In genomic region chr7:143882020-143882610, GRCh38 we compare ENCODE assay signal across 1 cellular context.
TF ChIP-seq lines count a peak whose summit lies in the region.

No MANE protein-coding gene starts in this region.

TF ChIP-seq in HepG2, 621 proteins besides CTCF, POLR2A, EP300 and RAD21 (continued from another document and continues in another):
- TF ChIP-seq ZNF430 (CRISPR knock-in tag; IDR thresholded peaks at IDR 0.05) = peak; percentile 70; the same call in 1 of the 2 replicates
- no peak for TF ChIP-seq TAF15 (IDR thresholded peaks at IDR 0.05; ENCODE audit: low read depth, low read length, poor library complexity, severe bottlenecking)
- peak; percentile 39; the same call in 1 of the 2 replicates for TF ChIP-seq THAP11 (CRISPR knock-in tag; IDR thresholded peaks at IDR 0.05)
- TF ChIP-seq CCDC6 (CRISPR knock-in tag; IDR thresholded peaks at IDR 0.05) = 0 out of 2 replicates have a peak, but pooled peaks have one; percentile 47
- peak; percentile 53; the same call in 1 of the 2 replicates for TF ChIP-seq PHF8 (CRISPR knock-in tag; IDR thresholded peaks at IDR 0.05)
- TF ChIP-seq ZNF556 (CRISPR knock-in tag; IDR thresholded peaks at IDR 0.05; ENCODE audit: borderline replicate concordance) = 0 out of 2 replicates have a peak, but pooled peaks have one; percentile 10
- TF ChIP-seq SKI (IDR thresholded peaks at IDR 0.05; ENCODE audit: partially characterized antibody) = peak; percentile 58
- TF ChIP-seq ZNF761 (CRISPR knock-in tag; conservative IDR thresholded peaks at IDR 0.05) = no peak; the same call in 1 of the 2 replicates
- no peak for TF ChIP-seq DR1 (CRISPR knock-in tag; IDR thresholded peaks at IDR 0.05)
- TF ChIP-seq ZNF550 (CRISPR knock-in tag; IDR thresholded peaks at IDR 0.05; ENCODE audit: borderline replicate concordance) = 0 out of 2 replicates have a peak, but pooled peaks have one; percentile 47
- no peak for TF ChIP-seq ZBTB44 (CRISPR knock-in tag; IDR thresholded peaks at IDR 0.05)
- TF ChIP-seq ZNF318 (CRISPR knock-in tag; IDR thresholded peaks at IDR 0.05) = peak; percentile 57; the same call in 1 of the 2 replicates
- TF ChIP-seq SAP130 (CRISPR knock-in tag; IDR thresholded peaks at IDR 0.05; ENCODE audit: low read depth) = peak; percentile 75
- peak; percentile 36; the same call in 1 of the 2 replicates for TF ChIP-seq KDM6A (CRISPR knock-in tag; IDR thresholded peaks at IDR 0.05; ENCODE audit: low read depth)
- TF ChIP-seq HMGXB4 (CRISPR knock-in tag; IDR thresholded peaks at IDR 0.05; ENCODE audit: borderline replicate concordance in 1 of 2, low read depth in 1 of 2) = peak in 1 of 2 experiments; percentile 66; a peak in 1 of 4 replicates
- peak; percentile 28; the same call in 1 of the 2 replicates for TF ChIP-seq KDM5B (CRISPR knock-in tag; IDR thresholded peaks at IDR 0.05; ENCODE audit: borderline replicate concordance)
- peak; percentile 66; the same call in 1 of the 2 replicates for TF ChIP-seq SPEN (CRISPR knock-in tag; IDR thresholded peaks at IDR 0.05; ENCODE audit: low read depth)
- no peak for TF ChIP-seq ZC3H13 (CRISPR knock-in tag; IDR thresholded peaks at IDR 0.05)
- TF ChIP-seq ZNF205 (CRISPR knock-in tag; IDR thresholded peaks at IDR 0.05) = 0 out of 2 replicates have a peak, but pooled peaks have one; percentile 8
- TF ChIP-seq TOPORS (CRISPR knock-in tag; IDR thresholded peaks at IDR 0.05) = no peak
- no peak for TF ChIP-seq ZNF776 (CRISPR knock-in tag; IDR thresholded peaks at IDR 0.05)
- no peak for TF ChIP-seq ZNF101 (CRISPR knock-in tag; IDR thresholded peaks at IDR 0.05; ENCODE audit: borderline replicate concordance, low read depth)
- peak; percentile 28; the same call in 1 of the 2 replicates for TF ChIP-seq SKIL (CRISPR knock-in tag; IDR thresholded peaks at IDR 0.05; ENCODE audit: borderline replicate concordance)
- 0 out of 2 replicates have a peak, but pooled peaks have one; percentile 14 for TF ChIP-seq IRF2 (CRISPR knock-in tag; IDR thresholded peaks at IDR 0.05)
- TF ChIP-seq UBTF (CRISPR knock-in tag; IDR thresholded peaks at IDR 0.05) = peak; percentile 79; the same call in 1 of the 2 replicates
- no peak for TF ChIP-seq MTF2 (CRISPR knock-in tag; IDR thresholded peaks at IDR 0.05; ENCODE audit: borderline replicate concordance)
- no peak for TF ChIP-seq SOX13 (IDR thresholded peaks at IDR 0.05)
- peak in 1 of 2 experiments; percentile 51; a peak in 2 of 4 replicates for TF ChIP-seq SOX13 (CRISPR knock-in tag; conservative IDR thresholded peaks at IDR 0.05 in 1 of 2, IDR thresholded peaks at IDR 0.05 in 1 of 2)
- peak; percentile 56; the same call in 1 of the 2 replicates for TF ChIP-seq ZNF670 (CRISPR knock-in tag; IDR thresholded peaks at IDR 0.05; ENCODE audit: borderline replicate concordance)
- no peak for TF ChIP-seq ZNF160 (CRISPR knock-in tag; IDR thresholded peaks at IDR 0.05)
- TF ChIP-seq ZNF431 (CRISPR knock-in tag; IDR thresholded peaks at IDR 0.05; ENCODE audit: borderline replicate concordance, low read depth) = 0 out of 2 replicates have a peak, but pooled peaks have one; percentile 65
- no peak for TF ChIP-seq MXD3 (CRISPR knock-in tag; IDR thresholded peaks at IDR 0.05)
- peak; percentile 85 for TF ChIP-seq ZFY (CRISPR knock-in tag; IDR thresholded peaks at IDR 0.05)
- TF ChIP-seq EEA1 (CRISPR knock-in tag; IDR thresholded peaks at IDR 0.05; ENCODE audit: borderline replicate concordance) = no peak
- TF ChIP-seq ZNF446 (CRISPR knock-in tag; IDR thresholded peaks at IDR 0.05) = 0 out of 2 replicates have a peak, but pooled peaks have one; percentile 62
- TF ChIP-seq SSRP1 (CRISPR knock-in tag; IDR thresholded peaks at IDR 0.05) = peak; percentile 66; the same call in 1 of the 2 replicates
- TF ChIP-seq ELF3 (CRISPR knock-in tag; IDR thresholded peaks at IDR 0.05) = 0 out of 2 replicates have a peak, but pooled peaks have one; percentile 13
- TF ChIP-seq ZNF414 (CRISPR knock-in tag; IDR thresholded peaks at IDR 0.05) = peak; percentile 80; the same call in 1 of the 2 replicates
- no peak for TF ChIP-seq STAT5B (CRISPR knock-in tag; IDR thresholded peaks at IDR 0.05)
- TF ChIP-seq ZSCAN25 (CRISPR knock-in tag; IDR thresholded peaks at IDR 0.05) = peak; percentile 80; the same call in 1 of the 2 replicates
- TF ChIP-seq ZMAT3 (CRISPR knock-in tag; conservative IDR thresholded peaks at IDR 0.05) = 0 out of 2 replicates have a peak, but pooled peaks have one; percentile 26
- no peak for TF ChIP-seq ZSCAN9 (CRISPR knock-in tag; IDR thresholded peaks at IDR 0.05; ENCODE audit: borderline replicate concordance)
- TF ChIP-seq ZNF33A (CRISPR knock-in tag; IDR thresholded peaks at IDR 0.05; ENCODE audit: borderline replicate concordance) = peak; percentile 42; the same call in 1 of the 2 replicates
